Comparison of ENCODE assay signal across 7 cellular contexts in the genomic region with DNA sequence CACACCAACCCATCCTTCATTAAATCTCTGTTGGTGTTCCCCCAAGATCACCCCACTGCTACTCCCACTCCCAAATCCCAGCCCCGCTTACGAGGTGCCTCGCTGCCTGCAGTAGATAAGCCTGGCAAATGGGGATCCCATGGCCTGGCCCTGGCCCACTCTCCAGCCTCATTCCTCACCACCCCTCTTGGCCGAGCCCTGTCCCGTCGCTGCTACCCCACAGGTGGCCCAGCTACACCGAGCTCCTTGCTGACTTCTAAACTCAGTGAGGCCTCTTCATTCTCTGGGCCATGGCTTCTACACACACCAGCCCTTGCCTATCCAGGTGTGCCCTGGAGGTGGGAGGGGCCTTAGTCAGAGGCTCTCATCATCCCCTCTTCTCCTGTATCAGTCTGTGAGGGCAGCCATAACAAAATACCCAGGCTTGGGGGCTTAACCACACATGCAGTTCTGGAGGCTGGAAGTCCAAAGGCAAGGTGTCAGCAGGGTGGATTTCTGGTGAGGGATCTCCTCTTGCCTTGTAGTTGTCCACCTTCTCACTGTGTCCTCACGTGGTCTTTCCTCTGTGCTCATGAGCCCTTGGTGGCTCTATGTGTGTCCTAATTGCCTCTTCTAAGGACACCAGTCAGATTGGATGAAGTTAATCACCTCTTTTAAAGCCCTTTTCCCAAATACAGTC.
"Had no signal": no experiment of that assay in that cellular context is flagged by ENCODE, and none has a peak within 500 bp of the region (broad histone marks: within the 10 kb centered on the region; RNA-seq: fewer than 3 reads in every experiment).

No MANE protein-coding gene starts in this region.

- H3K4me3 Mint-ChIP-seq: GM23338, H9, HFFc6, IgD-negative memory B cell had no signal

- DNase-seq: H9, HCEC 1CT, HFFc6, KBM-7 had no signal

- H3K27ac Mint-ChIP-seq: GM23338, H9, HFFc6 had no signal

- FAIRE-seq: HepG2 had no signal

- ATAC-seq: GM23338, HepG2 had no signal

- H3K4me1 Mint-ChIP-seq: IgD-negative memory B cell had no signal

- H3K4me3 ChIP-seq: GM23338 had no signal
